21 cellular contexts compared by ENCODE assay signal in the genomic region with DNA sequence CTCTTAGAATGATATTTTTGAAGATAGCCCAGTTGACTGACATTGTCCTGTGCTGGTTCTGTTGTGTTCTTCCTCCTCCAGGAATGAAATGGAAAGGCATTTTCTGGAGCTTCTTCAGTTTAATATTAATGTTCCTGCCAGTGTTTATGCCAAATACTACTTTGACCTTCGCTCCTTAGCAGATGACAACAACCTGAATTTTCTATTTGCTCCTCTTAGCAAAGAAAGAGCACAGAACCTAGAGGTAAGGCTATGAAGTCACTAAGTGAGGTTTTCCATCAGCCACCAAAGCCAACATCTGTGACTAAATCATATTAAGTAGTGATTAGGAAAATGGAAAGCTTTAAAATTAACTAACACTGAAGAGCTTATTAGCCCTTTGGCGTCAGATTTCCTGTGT.
"Had no signal": no experiment of that assay in that cellular context is flagged by ENCODE, and none has a peak within 500 bp of the region (broad histone marks: within the 10 kb centered on the region; RNA-seq: fewer than 3 reads in every experiment).

No MANE protein-coding gene starts in this region.

- DNase-seq: activated CD4-positive, alpha-beta memory T cell treated with anti-CD3 and anti-CD28 coated beads, Interleukin-2, amount 10 ng/mL, durations not matched to agents 7 days and 5 days; activated CD4-positive, alpha-beta T cell treated with anti-CD3 and anti-CD28 coated beads for 36 hours; activated CD4-positive, alpha-beta T cell treated with anti-CD3 and anti-CD28 coated beads, Interleukin-2, amount 50 U/mL, for 1 hour; activated gamma-delta T cell; activated naive CD4-positive, alpha-beta T cell treated with anti-CD3 and anti-CD28 coated beads for 36 hours; activated T-cell treated with anti-CD3 and anti-CD28 coated beads for 4 hours; activated T-cell treated with anti-CD3 and anti-CD28 coated beads, Interleukin-2, amount 50 U/mL, for 48 hours; NCI-H2171; NCI-H446 treated with DMSO at 0.1 percent for 48 hours; NCI-H524 treated with DMSO at 0.1 percent for 48 hours; NK-92 treated with Interleukin-12 subunit alpha and Interleukin-12 subunit beta, amount 100 ng/mL, for 24 hours; OCI-M1; RPMI8226; T-helper 1 cell had no signal

- H3K27ac Mint-ChIP-seq: activated CD4-positive, alpha-beta memory T cell treated with anti-CD3 and anti-CD28 coated beads, Interleukin-2, amount 10 ng/mL, durations not matched to agents 7 days and 5 days; activated CD4-positive, alpha-beta T cell treated with anti-CD3 and anti-CD28 coated beads for 36 hours; activated naive CD4-positive, alpha-beta T cell treated with anti-CD3 and anti-CD28 coated beads for 36 hours; activated naive CD8-positive, alpha-beta T cell; activated T-helper 17 cell treated with anti-CD3 and anti-CD28 coated beads, Interleukin-2, amount 50 U/mL, for 72 hours had no signal

- H3K4me2 ChIP-seq: KMS-11 had no signal

- H3K4me3 ChIP-seq: SK-N-MC had no signal

- ATAC-seq: activated CD4-positive, alpha-beta T cell treated with anti-CD3 and anti-CD28 coated beads for 36 hours; activated T-helper 17 cell treated with anti-CD3 and anti-CD28 coated beads, Interleukin-2, amount 50 U/mL, for 72 hours; Panc1; Right ventricle myocardium inferior had no signal

- H3K4me3 Mint-ChIP-seq: activated CD4-positive, alpha-beta memory T cell treated with anti-CD3 and anti-CD28 coated beads, Interleukin-2, amount 10 ng/mL, durations not matched to agents 7 days and 5 days; activated CD4-positive, alpha-beta T cell treated with anti-CD3 and anti-CD28 coated beads for 36 hours; activated naive CD4-positive, alpha-beta T cell treated with anti-CD3 and anti-CD28 coated beads for 36 hours; activated naive CD8-positive, alpha-beta T cell; activated T-helper 17 cell treated with anti-CD3 and anti-CD28 coated beads, Interleukin-2, amount 50 U/mL, for 72 hours had no signal

- H3K4me1 Mint-ChIP-seq: activated CD4-positive, alpha-beta memory T cell treated with anti-CD3 and anti-CD28 coated beads, Interleukin-2, amount 10 ng/mL, durations not matched to agents 7 days and 5 days; activated CD4-positive, alpha-beta T cell treated with anti-CD3 and anti-CD28 coated beads for 36 hours; activated T-helper 17 cell treated with anti-CD3 and anti-CD28 coated beads, Interleukin-2, amount 50 U/mL, for 72 hours had no signal

- H3K9me3 Mint-ChIP-seq: activated CD4-positive, alpha-beta memory T cell treated with anti-CD3 and anti-CD28 coated beads, Interleukin-2, amount 10 ng/mL, durations not matched to agents 7 days and 5 days; activated naive CD4-positive, alpha-beta T cell treated with anti-CD3 and anti-CD28 coated beads for 36 hours; activated T-helper 17 cell treated with anti-CD3 and anti-CD28 coated beads, Interleukin-2, amount 50 U/mL, for 72 hours had no signal

- H3K27ac ChIP-seq: KMS-11, SK-N-MC, VCaP had no signal

- H3K9ac ChIP-seq: KMS-11 had no signal

- H3K27me3 Mint-ChIP-seq: activated CD4-positive, alpha-beta memory T cell treated with anti-CD3 and anti-CD28 coated beads, Interleukin-2, amount 10 ng/mL, durations not matched to agents 7 days and 5 days; activated CD4-positive, alpha-beta T cell treated with anti-CD3 and anti-CD28 coated beads for 36 hours; activated naive CD8-positive, alpha-beta T cell; activated T-helper 17 cell treated with anti-CD3 and anti-CD28 coated beads, Interleukin-2, amount 50 U/mL, for 72 hours had no signal
